Comparison of ENCODE assay signal across 8 cellular contexts in genomic region chr7:104983620-104984539, GRCh38. TPM values are rescaled to one million over a fixed set of nuclear protein-coding genes. Genes with fewer than 3 reads are reported as not detected.
DNase-seq lines count a peak whose midpoint lies in the region; ATAC-seq and TF ChIP-seq lines count a peak whose summit lies in the region.

No MANE protein-coding gene starts in this region.

- H3K4me1 Mint-ChIP-seq in T-cell = peaks cover 52 to 74% (median 69%) of the 10 kb centered on the region in 3 donors

- DNase-seq in NCI-H1092 treated with DMSO at 0.1 percent for 48 hours (lab: John Stamatoyannopoulos, UW) (peak; percentile 89), T-cell (peak; percentile 64 to 89 (median 80)), amniotic stem cell (lab: John Stamatoyannopoulos, UW) (peak; percentile 80), right cardiac atrium (peak; percentile 92 to 96 (median 95)), aorta (peak; percentile 94 to 97)

- TF ChIP-seq CTCF in GM12875 (IDR thresholded peaks at IDR 0.05; ENCODE audit: borderline replicate concordance, insufficient read depth, low read depth, low read length) = peak; percentile 63

- POLR2A ChIA-PET in T-cell (lab: Charles Lee) = interaction anchor here (0.5 to 9.4 kb wide), 17 partner anchors 19 to 708 kb away, joined by 3 to 266 read pairs (median 4); partner anchors contain the start of gene KMT2E (in 1 of the 2)

- WGBS in right cardiac atrium = under 1% methylated on average over 62 of the region's 62 CpGs
- WGBS in aorta, 2 donors = 0% methylated on average over 61 to 62 of the region's 62 CpGs

- H3K36me3 ChIP-seq in rectal smooth muscle tissue (ENCODE audit: control insufficient read depth, insufficient read depth, low read length) (no peaks in the 10 kb centered on the region), aorta (ENCODE audit: control insufficient read depth in 1 of 2, insufficient read depth in 2 of 2, low read length in 1 of 2) (no peaks in the 10 kb centered on the region)

- H3K4me3 ChIP-seq in GM12875 (ENCODE audit: low read depth, low read length) = peak overlapping the region; percentile 62
- H3K4me3 ChIP-seq in right cardiac atrium (ENCODE audit: low read length) = peak overlapping the region; percentile 82
- H3K4me3 ChIP-seq in rectal smooth muscle tissue (ENCODE audit: low read length) = peak overlapping the region; percentile 86
- peak overlapping the region; percentile 38 to 92 for H3K4me3 ChIP-seq in aorta (ENCODE audit: low read length in 2 of 2)

- H3K36me3 Mint-ChIP-seq in T-cell = no peaks in the 10 kb centered on the region

- H3K27ac Mint-ChIP-seq in T-cell = peak overlapping the region; percentile 100

- H3K27me3 Mint-ChIP-seq in T-cell = no peaks in the 10 kb centered on the region

- peak overlapping the region; percentile 96 for H3K9ac ChIP-seq in rectal smooth muscle tissue (ENCODE audit: low read length)

- no peaks in the 10 kb centered on the region for H3K9me3 ChIP-seq in right cardiac atrium (ENCODE audit: control insufficient read depth, low read length)
- H3K9me3 ChIP-seq in aorta (ENCODE audit: control insufficient read depth, low read length) = no peaks in the 10 kb centered on the region

- CTCF ChIA-PET in T-cell (lab: Charles Lee) = interaction anchor here (0.7 to 10.3 kb wide), 26 partner anchors 8 to 548 kb away, joined by 3 to 196 read pairs (median 6); partner anchors contain the start of genes KMT2E (in 1 of the 2) and RINT1 (in 1 of the 2)

- H3K4me3 Mint-ChIP-seq in T-cell = peak overlapping the region; percentile 98 to 100 (median 100)

- H3K4me1 ChIP-seq in right cardiac atrium (ENCODE audit: control insufficient read depth, insufficient read depth, low read length) (peaks cover 8% of the 10 kb centered on the region), rectal smooth muscle tissue (ENCODE audit: control insufficient read depth, insufficient read depth, low read length) (peaks cover 28% of the 10 kb centered on the region), aorta (ENCODE audit: control insufficient read depth in 1 of 2, insufficient read depth in 2 of 2, low read length in 2 of 2) (peaks cover 2 to 15% of the 10 kb centered on the region in 2 donors)

- H3K27ac ChIP-seq in right cardiac atrium (ENCODE audit: low read length) (peak overlapping the region; percentile 99), rectal smooth muscle tissue (ENCODE audit: low read depth, low read length) (peak overlapping the region; percentile 96), aorta (ENCODE audit: low read depth in 1 of 2, low read length in 2 of 2) (peak overlapping the region; percentile 62 to 91)

- ATAC-seq in HG02623 (IDR thresholded peaks at IDR 0.05; ENCODE audit: unreplicated experiment) (peak; percentile 85), T-cell (replicated peaks in 1 of 4) (peak; percentile 88 to 91 (median 90)), right cardiac atrium (peak; percentile 95 to 96), aorta (ENCODE audit: low FRiP score) (peak; percentile 96)

- no peaks in the 10 kb centered on the region for H3K27me3 ChIP-seq in right cardiac atrium (ENCODE audit: control insufficient read depth, insufficient read depth)
- no peaks in the 10 kb centered on the region for H3K27me3 ChIP-seq in rectal smooth muscle tissue (ENCODE audit: control insufficient read depth, insufficient read depth, low read length)
- no peaks in the 10 kb centered on the region for H3K27me3 ChIP-seq in aorta (ENCODE audit: control insufficient read depth in 1 of 2, insufficient read depth in 2 of 2, low read length in 1 of 2)

- H3K9me3 Mint-ChIP-seq in T-cell = no peaks in the 10 kb centered on the region

- intact Hi-C loops in right cardiac atrium (cut with DNase I) = loop anchor here in 1 of 4 donors (1.0 kb wide), 1 partner anchor 28 kb away; no protein-coding TSS in a partner anchor
- intact Hi-C loops in aorta (cut with DNase I) = loop anchor here (2.0 to 5.0 kb wide), 6 partner anchors 15 to 118 kb away; no protein-coding TSS in a partner anchor

RNA-seq across cellular contexts. Expression of gene KMT2E, which starts 30.1 kb away (rescaled TPM):
- total RNA-seq in T-cell = 100 to 1,000 TPM; 164 to 260 (median 169) TPM
- total RNA-seq in right cardiac atrium = 10 to 100 TPM; 49.2 to 73.1 (median 59.1) TPM
- polyA plus RNA-seq in right cardiac atrium = 17.8 TPM
- total RNA-seq in aorta = 100 to 1,000 TPM; 143 to 156 TPM
- 10 to 100 TPM; 16.5 to 25.4 TPM for polyA plus RNA-seq in aorta

Comparison
In these comparisons a context has a peak if more than half of its experiments do, and no peak if none do; other contexts are left out.
1. Peak in every context shown above with its lines: DNase-seq, ATAC-seq, H3K4me3 ChIP-seq and H3K27ac ChIP-seq.